Comparison of ENCODE assay signal across 1 cellular context in the genomic region with DNA sequence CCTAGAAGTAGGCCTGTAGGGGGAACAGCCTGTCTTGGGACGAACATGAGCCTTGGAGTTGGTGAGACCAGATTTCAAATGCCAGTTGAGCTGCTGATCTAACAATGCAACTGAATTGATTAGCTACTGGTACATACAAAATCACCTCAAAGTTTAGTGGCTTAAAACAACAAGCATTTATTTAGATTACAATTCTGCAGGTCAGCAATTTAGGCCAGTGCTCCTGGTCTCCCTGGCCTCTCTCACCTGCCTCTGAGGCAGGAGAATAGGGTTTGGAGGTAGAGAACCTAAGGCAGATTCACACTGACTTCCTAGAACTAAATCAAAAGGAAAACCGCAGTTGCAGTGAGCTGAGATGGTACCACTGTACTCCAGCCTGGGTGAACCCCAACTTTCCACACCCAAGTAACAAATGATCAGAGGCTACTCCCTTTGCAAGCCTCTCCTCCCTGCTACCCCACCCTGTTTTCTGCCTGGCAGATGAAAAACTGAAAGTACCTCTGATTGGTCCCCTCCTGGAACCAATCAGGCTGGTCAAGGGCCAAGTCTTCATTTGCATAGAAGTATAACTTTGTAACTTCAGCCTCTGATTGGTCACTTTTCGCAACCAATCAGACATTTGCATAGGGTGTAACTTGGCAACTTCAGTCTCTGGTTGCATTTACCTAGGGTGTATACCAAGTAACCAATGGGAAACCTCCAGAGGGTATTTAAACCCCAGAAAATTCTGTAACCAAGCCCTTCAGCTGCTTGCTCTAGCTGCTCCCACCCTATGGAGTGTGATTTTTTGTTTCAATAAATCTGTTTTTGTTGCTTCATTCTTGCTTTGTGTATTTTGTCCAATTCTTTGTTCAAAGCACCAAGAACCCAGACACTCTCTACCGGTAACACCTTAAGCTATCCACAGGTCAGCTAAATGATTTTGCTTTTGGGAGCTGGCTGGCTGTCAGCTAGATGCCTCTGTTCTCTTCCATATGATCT.
TF ChIP-seq lines count a peak whose summit lies in the region.

No MANE protein-coding gene starts in this region.

TF ChIP-seq in HCT116, 20 proteins besides CTCF, POLR2A, EP300 and RAD21 (continued from another document):
- TF ChIP-seq, protein P1, sequence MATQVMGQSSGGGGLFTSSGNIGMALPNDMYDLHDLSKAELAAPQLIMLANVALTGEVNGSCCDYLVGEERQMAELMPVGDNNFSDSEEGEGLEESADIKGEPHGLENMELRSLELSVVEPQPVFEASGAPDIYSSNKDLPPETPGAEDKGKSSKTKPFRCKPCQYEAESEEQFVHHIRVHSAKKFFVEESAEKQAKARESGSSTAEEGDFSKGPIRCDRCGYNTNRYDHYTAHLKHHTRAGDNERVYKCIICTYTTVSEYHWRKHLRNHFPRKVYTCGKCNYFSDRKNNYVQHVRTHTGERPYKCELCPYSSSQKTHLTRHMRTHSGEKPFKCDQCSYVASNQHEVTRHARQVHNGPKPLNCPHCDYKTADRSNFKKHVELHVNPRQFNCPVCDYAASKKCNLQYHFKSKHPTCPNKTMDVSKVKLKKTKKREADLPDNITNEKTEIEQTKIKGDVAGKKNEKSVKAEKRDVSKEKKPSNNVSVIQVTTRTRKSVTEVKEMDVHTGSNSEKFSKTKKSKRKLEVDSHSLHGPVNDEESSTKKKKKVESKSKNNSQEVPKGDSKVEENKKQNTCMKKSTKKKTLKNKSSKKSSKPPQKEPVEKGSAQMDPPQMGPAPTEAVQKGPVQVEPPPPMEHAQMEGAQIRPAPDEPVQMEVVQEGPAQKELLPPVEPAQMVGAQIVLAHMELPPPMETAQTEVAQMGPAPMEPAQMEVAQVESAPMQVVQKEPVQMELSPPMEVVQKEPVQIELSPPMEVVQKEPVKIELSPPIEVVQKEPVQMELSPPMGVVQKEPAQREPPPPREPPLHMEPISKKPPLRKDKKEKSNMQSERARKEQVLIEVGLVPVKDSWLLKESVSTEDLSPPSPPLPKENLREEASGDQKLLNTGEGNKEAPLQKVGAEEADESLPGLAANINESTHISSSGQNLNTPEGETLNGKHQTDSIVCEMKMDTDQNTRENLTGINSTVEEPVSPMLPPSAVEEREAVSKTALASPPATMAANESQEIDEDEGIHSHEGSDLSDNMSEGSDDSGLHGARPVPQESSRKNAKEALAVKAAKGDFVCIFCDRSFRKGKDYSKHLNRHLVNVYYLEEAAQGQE (IDR thresholded peaks at IDR 0.05; ENCODE audit: low read depth) = no peak
- no peak for TF ChIP-seq CBX3 (IDR thresholded peaks at IDR 0.05; ENCODE audit: low read depth)
- no peak for TF ChIP-seq JUND (IDR thresholded peaks at IDR 0.05)
